Comparison of ENCODE assay signal across 1 cellular context in the genomic region with DNA sequence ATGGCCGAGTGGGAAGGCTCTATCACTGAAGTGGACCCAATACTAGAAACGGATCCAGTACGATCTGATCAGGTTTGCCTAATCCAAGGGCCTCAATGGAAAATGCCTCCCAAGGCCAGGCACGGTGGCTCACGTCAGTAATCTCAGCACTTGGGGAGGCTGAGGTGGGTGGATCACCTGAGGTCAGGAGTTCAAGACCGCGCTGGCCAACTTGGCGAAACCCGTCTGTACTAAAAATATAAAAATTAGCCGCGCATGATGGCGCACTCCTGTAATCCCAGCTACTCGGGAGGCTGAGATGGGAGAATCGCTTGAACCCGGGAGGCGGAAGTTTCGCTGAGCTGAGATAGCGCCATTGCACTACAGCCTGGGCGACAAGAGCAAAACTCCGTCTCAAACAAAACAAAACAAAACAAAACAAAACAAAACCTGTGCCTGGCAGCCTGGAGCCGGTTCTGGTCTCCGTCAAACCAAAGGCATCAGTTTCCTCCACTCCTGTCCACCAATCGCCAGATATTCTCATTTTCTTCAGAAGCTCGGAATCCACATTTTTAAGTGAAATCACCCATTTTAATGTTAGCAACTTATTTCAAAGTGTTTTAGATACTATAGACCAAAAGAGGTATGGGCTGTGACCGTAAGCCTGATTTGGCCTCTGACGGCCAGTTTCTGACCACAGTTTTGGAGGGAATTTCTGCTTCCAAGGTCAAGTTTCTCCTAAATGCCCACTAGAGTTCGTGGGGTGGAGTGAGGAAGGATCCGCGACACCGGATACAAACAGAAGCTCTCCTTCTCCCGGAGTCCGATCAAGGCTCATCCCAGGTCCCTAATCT.
TF ChIP-seq lines count a peak whose summit lies in the region.

No MANE protein-coding gene starts in this region.

TF ChIP-seq in HepG2, 621 proteins besides CTCF, POLR2A, EP300 and RAD21 (continued from another document and continues in another):
- TF ChIP-seq, protein P1, sequence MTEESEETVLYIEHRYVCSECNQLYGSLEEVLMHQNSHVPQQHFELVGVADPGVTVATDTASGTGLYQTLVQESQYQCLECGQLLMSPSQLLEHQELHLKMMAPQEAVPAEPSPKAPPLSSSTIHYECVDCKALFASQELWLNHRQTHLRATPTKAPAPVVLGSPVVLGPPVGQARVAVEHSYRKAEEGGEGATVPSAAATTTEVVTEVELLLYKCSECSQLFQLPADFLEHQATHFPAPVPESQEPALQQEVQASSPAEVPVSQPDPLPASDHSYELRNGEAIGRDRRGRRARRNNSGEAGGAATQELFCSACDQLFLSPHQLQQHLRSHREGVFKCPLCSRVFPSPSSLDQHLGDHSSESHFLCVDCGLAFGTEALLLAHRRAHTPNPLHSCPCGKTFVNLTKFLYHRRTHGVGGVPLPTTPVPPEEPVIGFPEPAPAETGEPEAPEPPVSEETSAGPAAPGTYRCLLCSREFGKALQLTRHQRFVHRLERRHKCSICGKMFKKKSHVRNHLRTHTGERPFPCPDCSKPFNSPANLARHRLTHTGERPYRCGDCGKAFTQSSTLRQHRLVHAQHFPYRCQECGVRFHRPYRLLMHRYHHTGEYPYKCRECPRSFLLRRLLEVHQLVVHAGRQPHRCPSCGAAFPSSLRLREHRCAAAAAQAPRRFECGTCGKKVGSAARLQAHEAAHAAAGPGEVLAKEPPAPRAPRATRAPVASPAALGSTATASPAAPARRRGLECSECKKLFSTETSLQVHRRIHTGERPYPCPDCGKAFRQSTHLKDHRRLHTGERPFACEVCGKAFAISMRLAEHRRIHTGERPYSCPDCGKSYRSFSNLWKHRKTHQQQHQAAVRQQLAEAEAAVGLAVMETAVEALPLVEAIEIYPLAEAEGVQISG (CRISPR knock-in tag; IDR thresholded peaks at IDR 0.05): peak; percentile 45; the same call in 1 of the 2 replicates
- TF ChIP-seq, protein P2, sequence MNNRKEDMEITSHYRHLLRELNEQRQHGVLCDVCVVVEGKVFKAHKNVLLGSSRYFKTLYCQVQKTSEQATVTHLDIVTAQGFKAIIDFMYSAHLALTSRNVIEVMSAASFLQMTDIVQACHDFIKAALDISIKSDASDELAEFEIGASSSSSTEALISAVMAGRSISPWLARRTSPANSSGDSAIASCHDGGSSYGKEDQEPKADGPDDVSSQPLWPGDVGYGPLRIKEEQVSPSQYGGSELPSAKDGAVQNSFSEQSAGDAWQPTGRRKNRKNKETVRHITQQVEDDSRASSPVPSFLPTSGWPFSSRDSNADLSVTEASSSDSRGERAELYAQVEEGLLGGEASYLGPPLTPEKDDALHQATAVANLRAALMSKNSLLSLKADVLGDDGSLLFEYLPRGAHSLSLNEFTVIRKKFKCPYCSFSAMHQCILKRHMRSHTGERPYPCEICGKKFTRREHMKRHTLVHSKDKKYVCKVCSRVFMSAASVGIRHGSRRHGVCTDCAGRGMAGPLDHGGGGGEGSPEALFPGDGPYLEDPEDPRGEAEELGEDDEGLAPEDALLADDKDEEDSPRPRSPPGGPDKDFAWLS (CRISPR knock-in tag; IDR thresholded peaks at IDR 0.05; ENCODE audit: borderline replicate concordance): no peak
- TF ChIP-seq FOXC1 (CRISPR knock-in tag; IDR thresholded peaks at IDR 0.05; ENCODE audit: borderline replicate concordance) (no peak), ZC3H13 (CRISPR knock-in tag; IDR thresholded peaks at IDR 0.05) (0 out of 2 replicates have a peak, but pooled peaks have one; percentile 35), CCDC6 (CRISPR knock-in tag; IDR thresholded peaks at IDR 0.05) (no peak), SNAI1 (CRISPR knock-in tag; IDR thresholded peaks at IDR 0.05; ENCODE audit: borderline replicate concordance) (no peak), ZNF251 (CRISPR knock-in tag; IDR thresholded peaks at IDR 0.05) (no peak), HDAC6 (IDR thresholded peaks at IDR 0.05; ENCODE audit: low read depth, low read length) (0 out of 2 replicates have a peak, but pooled peaks have one; percentile 30), NKX3-1 (CRISPR knock-in tag; IDR thresholded peaks at IDR 0.05) (no peak), NFKB2 (CRISPR knock-in tag; IDR thresholded peaks at IDR 0.05; ENCODE audit: borderline replicate concordance) (0 out of 2 replicates have a peak, but pooled peaks have one; percentile 43), ZNF777 (CRISPR knock-in tag; IDR thresholded peaks at IDR 0.05) (no peak), ZNF263 (CRISPR knock-in tag; IDR thresholded peaks at IDR 0.05) (0 out of 2 replicates have a peak, but pooled peaks have one; percentile 24), ZNF230 (CRISPR knock-in tag; IDR thresholded peaks at IDR 0.05) (peak; percentile 34; the same call in 1 of the 2 replicates)
- TF ChIP-seq, protein P3, sequence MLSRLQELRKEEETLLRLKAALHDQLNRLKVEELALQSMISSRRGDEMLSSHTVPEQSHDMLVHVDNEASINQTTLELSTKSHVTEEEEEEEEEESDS (CRISPR knock-in tag; IDR thresholded peaks at IDR 0.05; ENCODE audit: borderline replicate concordance): no peak
- TF ChIP-seq, protein P4, sequence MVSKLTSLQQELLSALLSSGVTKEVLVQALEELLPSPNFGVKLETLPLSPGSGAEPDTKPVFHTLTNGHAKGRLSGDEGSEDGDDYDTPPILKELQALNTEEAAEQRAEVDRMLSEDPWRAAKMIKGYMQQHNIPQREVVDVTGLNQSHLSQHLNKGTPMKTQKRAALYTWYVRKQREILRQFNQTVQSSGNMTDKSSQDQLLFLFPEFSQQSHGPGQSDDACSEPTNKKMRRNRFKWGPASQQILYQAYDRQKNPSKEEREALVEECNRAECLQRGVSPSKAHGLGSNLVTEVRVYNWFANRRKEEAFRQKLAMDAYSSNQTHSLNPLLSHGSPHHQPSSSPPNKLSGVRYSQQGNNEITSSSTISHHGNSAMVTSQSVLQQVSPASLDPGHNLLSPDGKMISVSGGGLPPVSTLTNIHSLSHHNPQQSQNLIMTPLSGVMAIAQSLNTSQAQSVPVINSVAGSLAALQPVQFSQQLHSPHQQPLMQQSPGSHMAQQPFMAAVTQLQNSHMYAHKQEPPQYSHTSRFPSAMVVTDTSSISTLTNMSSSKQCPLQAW (CRISPR knock-in tag; IDR thresholded peaks at IDR 0.05): peak; percentile 48; the same call in 1 of the 2 replicates
- TF ChIP-seq, protein P5, sequence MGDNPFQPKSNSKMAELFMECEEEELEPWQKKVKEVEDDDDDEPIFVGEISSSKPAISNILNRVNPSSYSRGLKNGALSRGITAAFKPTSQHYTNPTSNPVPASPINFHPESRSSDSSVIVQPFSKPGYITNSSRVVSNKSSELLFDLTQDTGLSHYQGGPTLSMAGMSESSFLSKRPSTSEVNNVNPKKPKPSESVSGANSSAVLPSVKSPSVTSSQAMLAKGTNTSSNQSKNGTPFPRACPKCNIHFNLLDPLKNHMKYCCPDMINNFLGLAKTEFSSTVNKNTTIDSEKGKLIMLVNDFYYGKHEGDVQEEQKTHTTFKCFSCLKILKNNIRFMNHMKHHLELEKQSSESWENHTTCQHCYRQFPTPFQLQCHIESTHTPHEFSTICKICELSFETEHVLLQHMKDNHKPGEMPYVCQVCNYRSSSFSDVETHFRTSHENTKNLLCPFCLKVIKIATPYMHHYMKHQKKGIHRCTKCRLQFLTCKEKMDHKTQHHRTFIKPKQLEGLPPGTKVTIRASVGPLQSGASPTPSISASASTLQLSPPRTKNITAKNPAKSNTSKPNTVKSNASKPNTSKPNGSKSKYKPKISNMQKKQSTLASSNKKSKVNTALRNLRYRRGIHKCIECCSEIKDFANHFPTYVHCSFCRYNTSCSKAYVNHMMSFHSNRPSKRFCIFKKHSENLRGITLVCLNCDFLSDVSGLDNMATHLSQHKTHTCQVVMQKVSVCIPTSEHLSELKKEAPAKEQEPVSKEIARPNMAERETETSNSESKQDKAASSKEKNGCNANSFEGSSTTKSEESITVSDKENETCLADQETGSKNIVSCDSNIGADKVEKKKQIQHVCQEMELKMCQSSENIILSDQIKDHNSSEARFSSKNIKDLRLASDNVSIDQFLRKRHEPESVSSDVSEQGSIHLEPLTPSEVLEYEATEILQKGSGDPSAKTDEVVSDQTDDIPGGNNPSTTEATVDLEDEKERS (CRISPR knock-in tag; IDR thresholded peaks at IDR 0.05): no peak
- TF ChIP-seq, protein P6, sequence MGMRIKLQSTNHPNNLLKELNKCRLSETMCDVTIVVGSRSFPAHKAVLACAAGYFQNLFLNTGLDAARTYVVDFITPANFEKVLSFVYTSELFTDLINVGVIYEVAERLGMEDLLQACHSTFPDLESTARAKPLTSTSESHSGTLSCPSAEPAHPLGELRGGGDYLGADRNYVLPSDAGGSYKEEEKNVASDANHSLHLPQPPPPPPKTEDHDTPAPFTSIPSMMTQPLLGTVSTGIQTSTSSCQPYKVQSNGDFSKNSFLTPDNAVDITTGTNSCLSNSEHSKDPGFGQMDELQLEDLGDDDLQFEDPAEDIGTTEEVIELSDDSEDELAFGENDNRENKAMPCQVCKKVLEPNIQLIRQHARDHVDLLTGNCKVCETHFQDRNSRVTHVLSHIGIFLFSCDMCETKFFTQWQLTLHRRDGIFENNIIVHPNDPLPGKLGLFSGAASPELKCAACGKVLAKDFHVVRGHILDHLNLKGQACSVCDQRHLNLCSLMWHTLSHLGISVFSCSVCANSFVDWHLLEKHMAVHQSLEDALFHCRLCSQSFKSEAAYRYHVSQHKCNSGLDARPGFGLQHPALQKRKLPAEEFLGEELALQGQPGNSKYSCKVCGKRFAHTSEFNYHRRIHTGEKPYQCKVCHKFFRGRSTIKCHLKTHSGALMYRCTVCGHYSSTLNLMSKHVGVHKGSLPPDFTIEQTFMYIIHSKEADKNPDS (CRISPR knock-in tag; IDR thresholded peaks at IDR 0.05): 0 out of 2 replicates have a peak, but pooled peaks have one; percentile 12
- TF ChIP-seq, protein P7, sequence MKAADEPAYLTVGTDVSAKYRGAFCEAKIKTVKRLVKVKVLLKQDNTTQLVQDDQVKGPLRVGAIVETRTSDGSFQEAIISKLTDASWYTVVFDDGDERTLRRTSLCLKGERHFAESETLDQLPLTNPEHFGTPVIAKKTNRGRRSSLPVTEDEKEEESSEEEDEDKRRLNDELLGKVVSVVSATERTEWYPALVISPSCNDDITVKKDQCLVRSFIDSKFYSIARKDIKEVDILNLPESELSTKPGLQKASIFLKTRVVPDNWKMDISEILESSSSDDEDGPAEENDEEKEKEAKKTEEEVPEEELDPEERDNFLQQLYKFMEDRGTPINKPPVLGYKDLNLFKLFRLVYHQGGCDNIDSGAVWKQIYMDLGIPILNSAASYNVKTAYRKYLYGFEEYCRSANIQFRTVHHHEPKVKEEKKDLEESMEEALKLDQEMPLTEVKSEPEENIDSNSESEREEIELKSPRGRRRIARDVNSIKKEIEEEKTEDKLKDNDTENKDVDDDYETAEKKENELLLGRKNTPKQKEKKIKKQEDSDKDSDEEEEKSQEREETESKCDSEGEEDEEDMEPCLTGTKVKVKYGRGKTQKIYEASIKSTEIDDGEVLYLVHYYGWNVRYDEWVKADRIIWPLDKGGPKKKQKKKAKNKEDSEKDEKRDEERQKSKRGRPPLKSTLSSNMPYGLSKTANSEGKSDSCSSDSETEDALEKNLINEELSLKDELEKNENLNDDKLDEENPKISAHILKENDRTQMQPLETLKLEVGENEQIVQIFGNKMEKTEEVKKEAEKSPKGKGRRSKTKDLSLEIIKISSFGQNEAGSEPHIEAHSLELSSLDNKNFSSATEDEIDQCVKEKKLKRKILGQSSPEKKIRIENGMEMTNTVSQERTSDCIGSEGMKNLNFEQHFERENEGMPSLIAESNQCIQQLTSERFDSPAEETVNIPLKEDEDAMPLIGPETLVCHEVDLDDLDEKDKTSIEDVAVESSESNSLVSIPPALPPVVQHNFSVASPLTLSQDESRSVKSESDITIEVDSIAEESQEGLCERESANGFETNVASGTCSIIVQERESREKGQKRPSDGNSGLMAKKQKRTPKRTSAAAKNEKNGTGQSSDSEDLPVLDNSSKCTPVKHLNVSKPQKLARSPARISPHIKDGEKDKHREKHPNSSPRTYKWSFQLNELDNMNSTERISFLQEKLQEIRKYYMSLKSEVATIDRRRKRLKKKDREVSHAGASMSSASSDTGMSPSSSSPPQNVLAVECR (CRISPR knock-in tag; IDR thresholded peaks at IDR 0.05; ENCODE audit: borderline replicate concordance): 0 out of 2 replicates have a peak, but pooled peaks have one; percentile 13
- TF ChIP-seq, protein P8, sequence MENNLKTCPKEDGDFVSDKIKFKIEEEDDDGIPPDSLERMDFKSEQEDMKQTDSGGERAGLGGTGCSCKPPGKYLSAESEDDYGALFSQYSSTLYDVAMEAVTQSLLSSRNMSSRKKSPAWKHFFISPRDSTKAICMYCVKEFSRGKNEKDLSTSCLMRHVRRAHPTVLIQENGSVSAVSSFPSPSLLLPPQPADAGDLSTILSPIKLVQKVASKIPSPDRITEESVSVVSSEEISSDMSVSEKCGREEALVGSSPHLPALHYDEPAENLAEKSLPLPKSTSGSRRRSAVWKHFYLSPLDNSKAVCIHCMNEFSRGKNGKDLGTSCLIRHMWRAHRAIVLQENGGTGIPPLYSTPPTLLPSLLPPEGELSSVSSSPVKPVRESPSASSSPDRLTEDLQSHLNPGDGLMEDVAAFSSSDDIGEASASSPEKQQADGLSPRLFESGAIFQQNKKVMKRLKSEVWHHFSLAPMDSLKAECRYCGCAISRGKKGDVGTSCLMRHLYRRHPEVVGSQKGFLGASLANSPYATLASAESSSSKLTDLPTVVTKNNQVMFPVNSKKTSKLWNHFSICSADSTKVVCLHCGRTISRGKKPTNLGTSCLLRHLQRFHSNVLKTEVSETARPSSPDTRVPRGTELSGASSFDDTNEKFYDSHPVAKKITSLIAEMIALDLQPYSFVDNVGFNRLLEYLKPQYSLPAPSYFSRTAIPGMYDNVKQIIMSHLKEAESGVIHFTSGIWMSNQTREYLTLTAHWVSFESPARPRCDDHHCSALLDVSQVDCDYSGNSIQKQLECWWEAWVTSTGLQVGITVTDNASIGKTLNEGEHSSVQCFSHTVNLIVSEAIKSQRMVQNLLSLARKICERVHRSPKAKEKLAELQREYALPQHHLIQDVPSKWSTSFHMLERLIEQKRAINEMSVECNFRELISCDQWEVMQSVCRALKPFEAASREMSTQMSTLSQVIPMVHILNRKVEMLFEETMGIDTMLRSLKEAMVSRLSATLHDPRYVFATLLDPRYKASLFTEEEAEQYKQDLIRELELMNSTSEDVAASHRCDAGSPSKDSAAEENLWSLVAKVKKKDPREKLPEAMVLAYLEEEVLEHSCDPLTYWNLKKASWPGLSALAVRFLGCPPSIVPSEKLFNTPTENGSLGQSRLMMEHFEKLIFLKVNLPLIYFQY (CRISPR knock-in tag; IDR thresholded peaks at IDR 0.05; ENCODE audit: borderline replicate concordance): no peak
- TF ChIP-seq, protein P9, sequence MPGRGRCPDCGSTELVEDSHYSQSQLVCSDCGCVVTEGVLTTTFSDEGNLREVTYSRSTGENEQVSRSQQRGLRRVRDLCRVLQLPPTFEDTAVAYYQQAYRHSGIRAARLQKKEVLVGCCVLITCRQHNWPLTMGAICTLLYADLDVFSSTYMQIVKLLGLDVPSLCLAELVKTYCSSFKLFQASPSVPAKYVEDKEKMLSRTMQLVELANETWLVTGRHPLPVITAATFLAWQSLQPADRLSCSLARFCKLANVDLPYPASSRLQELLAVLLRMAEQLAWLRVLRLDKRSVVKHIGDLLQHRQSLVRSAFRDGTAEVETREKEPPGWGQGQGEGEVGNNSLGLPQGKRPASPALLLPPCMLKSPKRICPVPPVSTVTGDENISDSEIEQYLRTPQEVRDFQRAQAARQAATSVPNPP (CRISPR knock-in tag; IDR thresholded peaks at IDR 0.05): 0 out of 2 replicates have a peak, but pooled peaks have one; percentile 27
